In genomic region chrX:105803891-105804290, GRCh38 we compare ENCODE assay signal across 37 cellular contexts. TPM values are rescaled to one million over a fixed set of nuclear protein-coding genes. Genes with fewer than 3 reads are reported as not detected.
"Had no signal": no experiment of that assay in that cellular context is flagged by ENCODE, and none has a peak within 500 bp of the region (broad histone marks: within the 10 kb centered on the region; RNA-seq: fewer than 3 reads in every experiment).

No MANE protein-coding gene starts in this region.

- H3K36me3 ChIP-seq: MG63 had no signal

- H3K27ac ChIP-seq: KMS-11 had no signal

- H3K27me3 ChIP-seq: MG63 had no signal

- H3K9ac ChIP-seq: KMS-11 had no signal

- DNase-seq: Karpas-422, Kasumi-1, MG63, MM.1S, MV-4-11, NCI-H1048, NCI-H1092, NCI-H1092 treated with DMSO at 0.1 percent for 48 hours, NCI-H1105, NCI-H1105 treated with DMSO at 0.1 percent for 48 hours, NCI-H1417, NCI-H1417 treated with DMSO at 0.1 percent for 48 hours, NCI-H1436, NCI-H1436 treated with DMSO at 0.1 percent for 48 hours, NCI-H146, NCI-H1694, NCI-H1694 treated with DMSO at 0.1 percent for 48 hours, NCI-H187, NCI-H187 treated with DMSO at 0.1 percent for 48 hours, NCI-H1930, NCI-H2029, NCI-H2029 treated with DMSO at 0.1 percent for 48 hours, NCI-H2081, NCI-H2081 treated with DMSO at 0.1 percent for 48 hours, NCI-H2107, NCI-H2171, NCI-H2171 treated with DMSO at 0.1 percent for 48 hours, NCI-H2227 treated with DMSO at 0.1 percent for 48 hours, NCI-H226, NCI-H345, NCI-H446, NCI-H446 treated with DMSO at 0.1 percent for 48 hours, NCI-H510A had no signal

- H3K4me2 ChIP-seq: KMS-11 had no signal

- H3K9me3 ChIP-seq: MG63 had no signal

- H3K4me3 ChIP-seq: MG63 had no signal

RNA-seq across cellular contexts. Expression of gene NRK, which starts 18.4 kb away (rescaled TPM):
- total RNA-seq: LHCN-M2, M059J, NCI-H460 had no signal
